ENCODE assay signal across 8 cellular contexts in the genomic region with DNA sequence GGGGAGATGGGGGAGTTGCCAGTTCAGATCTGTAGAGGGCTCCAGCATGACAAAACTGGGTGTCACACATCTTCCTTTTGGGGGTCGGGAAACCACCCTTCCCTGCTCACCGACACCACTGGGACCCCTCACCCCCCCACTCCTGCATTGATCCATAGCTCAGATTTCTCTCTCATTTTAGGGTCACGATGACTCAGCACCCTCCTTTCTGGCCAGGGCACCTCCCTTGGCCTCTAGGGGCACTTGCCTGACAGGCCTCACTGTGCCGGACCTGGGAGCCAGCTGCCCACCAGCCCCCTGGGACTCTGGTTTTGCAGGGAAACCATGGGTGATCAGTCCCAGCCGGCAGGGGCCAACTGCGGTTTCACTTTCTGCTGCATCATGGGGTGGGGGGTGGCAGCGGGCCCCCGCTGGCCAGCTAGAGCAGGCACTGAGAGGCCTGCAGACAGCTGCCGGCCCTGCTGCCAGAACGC.
DNase-seq lines count a peak whose midpoint lies in the region; ATAC-seq and TF ChIP-seq lines count a peak whose summit lies in the region.

No MANE protein-coding gene starts in this region.

- no peak overlapping the region for H2AK5ac ChIP-seq in neuronal stem cell (ENCODE audit: low read depth, low read length)

- H3K9me3 ChIP-seq in neuronal stem cell (replicated peaks in 1 of 2; ENCODE audit: control insufficient read depth in 2 of 2, insufficient read depth in 1 of 2, low read depth in 1 of 2, low read length in 2 of 2) (no peaks in the 10 kb centered on the region), colonic mucosa (no peaks in the 10 kb centered on the region)

- no peaks in the 10 kb centered on the region for H3K27me3 ChIP-seq in neuronal stem cell (ENCODE audit: control insufficient read depth in 3 of 3, insufficient read depth in 3 of 3, low read depth in 1 of 3, low read length in 3 of 3)
- no peaks in the 10 kb centered on the region for H3K27me3 ChIP-seq in colonic mucosa

- no peaks in the 10 kb centered on the region for H3K9me3 Mint-ChIP-seq in WTC11

- CTCF ChIA-PET in WTC11 (lab: Charles Lee): interaction anchor here (0.6 to 2.5 kb wide), 21 partner anchors 8 to 387 kb away, joined by 3 to 16 read pairs (median 4); no protein-coding TSS in a partner anchor

- H4K8ac ChIP-seq in neuronal stem cell (ENCODE audit: low read depth, low read length): no peak overlapping the region

- H3K27ac ChIP-seq in neuronal stem cell (replicated peaks; ENCODE audit: low read length) (no peak overlapping the region), colonic mucosa (no peak overlapping the region)

- no peak overlapping the region for H3K4me3 ChIP-seq in neuronal stem cell (ENCODE audit: low read length in 2 of 2)
- no peak overlapping the region for H3K4me3 ChIP-seq in colonic mucosa

- no peak for TF ChIP-seq CTCF in WTC11 (IDR thresholded peaks at IDR 0.05)
- TF ChIP-seq CTCF in colonic mucosa (IDR thresholded peaks at IDR 0.05): no peak

- DNase-seq in WTC11 (ENCODE audit: low spot score) (peak; percentile 41), neuronal stem cell (ENCODE audit: low spot score) (no peak), colonic mucosa (no peak), foreskin melanocyte (no peak), HK-2 (ENCODE audit: unreplicated experiment) (no peak), globus pallidus (ENCODE audit: low spot score) (no peak)

- H3K79me1 ChIP-seq in neuronal stem cell (ENCODE audit: low read depth, low read length): no peaks in the 10 kb centered on the region

- no peak overlapping the region for H2BK12ac ChIP-seq in neuronal stem cell (ENCODE audit: low read length)

- H3K27ac Mint-ChIP-seq in WTC11: peak overlapping the region; percentile 95

- peak overlapping the region; percentile 84 for H3K18ac ChIP-seq in neuronal stem cell (ENCODE audit: low read length)

- H2BK15ac ChIP-seq in neuronal stem cell (ENCODE audit: low read length): no peak overlapping the region

- intact Hi-C loops in colonic mucosa (cut with DNase I): no loop called here

- H3K36me3 ChIP-seq in neuronal stem cell (replicated peaks in 1 of 2; ENCODE audit: control insufficient read depth in 2 of 2, insufficient read depth in 2 of 2, low read length in 2 of 2): no peaks in the 10 kb centered on the region
- H3K36me3 ChIP-seq in colonic mucosa: no peaks in the 10 kb centered on the region

- POLR2A ChIA-PET in WTC11 (lab: Charles Lee): interaction anchor here (1.5 kb wide), 1 partner anchor 9 kb away, joined by 3 read pairs; no protein-coding TSS in a partner anchor

- H4K91ac ChIP-seq in neuronal stem cell (ENCODE audit: low read depth, low read length, poor library complexity): no peak overlapping the region

- peaks cover 4% of the 10 kb centered on the region; the same call in 1 of the 2 replicates for H3K36me3 Mint-ChIP-seq in WTC11

- peaks cover 60% of the 10 kb centered on the region for H3K4me1 Mint-ChIP-seq in WTC11

- peak; percentile 44 for ATAC-seq in GM18867 (IDR thresholded peaks at IDR 0.05; ENCODE audit: unreplicated experiment)
- ATAC-seq in HG02885 (IDR thresholded peaks at IDR 0.05; ENCODE audit: poor library complexity, unreplicated experiment): peak; percentile 56
- peak; percentile 47 for ATAC-seq in WTC11

- H3K4me1 ChIP-seq in neuronal stem cell (ENCODE audit: control insufficient read depth in 2 of 2, insufficient read depth in 1 of 2, low read depth in 1 of 2, low read length in 2 of 2) (peaks cover 12 to 24% of the 10 kb centered on the region in 2 donors), colonic mucosa (no peaks in the 10 kb centered on the region)

- H2AFZ ChIP-seq in neuronal stem cell (ENCODE audit: low read length): peak overlapping the region; percentile 60

- peak overlapping the region; percentile 4; the same call in 1 of the 2 replicates for H3K4me3 Mint-ChIP-seq in WTC11

- no peak overlapping the region for H3K4ac ChIP-seq in neuronal stem cell (ENCODE audit: low read length)

- H2BK5ac ChIP-seq in neuronal stem cell (ENCODE audit: low read length): no peak overlapping the region

- H3K23ac ChIP-seq in neuronal stem cell (ENCODE audit: low read depth, low read length, poor library complexity): no peak overlapping the region

- H3K14ac ChIP-seq in neuronal stem cell (ENCODE audit: low read length): no peak overlapping the region

- H3K9ac ChIP-seq in neuronal stem cell (ENCODE audit: low read depth, low read length, poor library complexity) (no peak overlapping the region), colonic mucosa (ENCODE audit: low read depth in 2 of 2, low read length in 2 of 2) (peak overlapping the region in 1 of 2 donors; percentile 33)

- H3K4me2 ChIP-seq in neuronal stem cell (ENCODE audit: insufficient read depth, low read length, poor library complexity, severe bottlenecking): no peak overlapping the region

- no CpG with 5 or more reads among the region's 10 CpGs for WGBS in neuronal stem cell (ENCODE audit: extremely low coverage in 2 of 2, insufficient read length in 2 of 2, insufficient replicate concordance in 1 of 2), 2 donors

- no peaks in the 10 kb centered on the region for H3K27me3 Mint-ChIP-seq in WTC11 (ENCODE audit: low read depth)

- no peak overlapping the region for H2BK120ac ChIP-seq in neuronal stem cell (ENCODE audit: low read depth, low read length)

TF ChIP-seq in WTC11, 78 proteins besides CTCF, POLR2A, EP300 and RAD21:
- TF ChIP-seq ZNF423 (CRISPR knock-in tag; IDR thresholded peaks at IDR 0.05) (peak; percentile 93), GABPB1 (CRISPR knock-in tag; IDR thresholded peaks at IDR 0.05) (no peak), NFE2L1 (CRISPR knock-in tag; IDR thresholded peaks at IDR 0.05) (peak; percentile 98), GRHL2 (CRISPR knock-in tag; IDR thresholded peaks at IDR 0.05; ENCODE audit: insufficient replicate concordance, severe bottlenecking) (no peak)
- TF ChIP-seq, protein P1, sequence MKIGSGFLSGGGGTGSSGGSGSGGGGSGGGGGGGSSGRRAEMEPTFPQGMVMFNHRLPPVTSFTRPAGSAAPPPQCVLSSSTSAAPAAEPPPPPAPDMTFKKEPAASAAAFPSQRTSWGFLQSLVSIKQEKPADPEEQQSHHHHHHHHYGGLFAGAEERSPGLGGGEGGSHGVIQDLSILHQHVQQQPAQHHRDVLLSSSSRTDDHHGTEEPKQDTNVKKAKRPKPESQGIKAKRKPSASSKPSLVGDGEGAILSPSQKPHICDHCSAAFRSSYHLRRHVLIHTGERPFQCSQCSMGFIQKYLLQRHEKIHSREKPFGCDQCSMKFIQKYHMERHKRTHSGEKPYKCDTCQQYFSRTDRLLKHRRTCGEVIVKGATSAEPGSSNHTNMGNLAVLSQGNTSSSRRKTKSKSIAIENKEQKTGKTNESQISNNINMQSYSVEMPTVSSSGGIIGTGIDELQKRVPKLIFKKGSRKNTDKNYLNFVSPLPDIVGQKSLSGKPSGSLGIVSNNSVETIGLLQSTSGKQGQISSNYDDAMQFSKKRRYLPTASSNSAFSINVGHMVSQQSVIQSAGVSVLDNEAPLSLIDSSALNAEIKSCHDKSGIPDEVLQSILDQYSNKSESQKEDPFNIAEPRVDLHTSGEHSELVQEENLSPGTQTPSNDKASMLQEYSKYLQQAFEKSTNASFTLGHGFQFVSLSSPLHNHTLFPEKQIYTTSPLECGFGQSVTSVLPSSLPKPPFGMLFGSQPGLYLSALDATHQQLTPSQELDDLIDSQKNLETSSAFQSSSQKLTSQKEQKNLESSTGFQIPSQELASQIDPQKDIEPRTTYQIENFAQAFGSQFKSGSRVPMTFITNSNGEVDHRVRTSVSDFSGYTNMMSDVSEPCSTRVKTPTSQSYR (CRISPR knock-in tag; IDR thresholded peaks at IDR 0.05): peak; percentile 58; the same call in 1 of the 2 replicates
